ENCODE assay signal across 1 cellular context in the genomic region with DNA sequence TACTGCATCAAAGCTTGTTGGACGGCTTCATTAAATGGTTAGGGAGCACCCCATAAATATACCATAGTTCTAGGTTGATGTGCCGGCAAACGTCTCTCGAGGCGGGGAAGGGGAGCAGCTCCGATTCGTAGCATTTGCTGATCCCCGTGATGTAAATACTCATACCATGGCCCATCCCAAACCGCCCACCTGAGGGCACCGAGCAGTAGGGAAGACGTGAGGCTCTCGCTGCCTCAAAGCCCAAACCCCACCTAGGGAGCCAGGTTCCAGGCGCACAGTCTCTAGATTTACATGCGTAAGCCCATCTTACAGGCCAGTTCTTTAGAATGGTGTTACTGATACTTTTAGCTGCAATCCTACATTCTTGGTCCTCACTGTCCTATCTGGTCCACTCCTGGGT.
TF ChIP-seq lines count a peak whose summit lies in the region.

No MANE protein-coding gene starts in this region.

TF ChIP-seq in GM23338, 12 proteins besides CTCF, POLR2A, EP300 and RAD21 (continued from another document):
- TF ChIP-seq, protein P1, sequence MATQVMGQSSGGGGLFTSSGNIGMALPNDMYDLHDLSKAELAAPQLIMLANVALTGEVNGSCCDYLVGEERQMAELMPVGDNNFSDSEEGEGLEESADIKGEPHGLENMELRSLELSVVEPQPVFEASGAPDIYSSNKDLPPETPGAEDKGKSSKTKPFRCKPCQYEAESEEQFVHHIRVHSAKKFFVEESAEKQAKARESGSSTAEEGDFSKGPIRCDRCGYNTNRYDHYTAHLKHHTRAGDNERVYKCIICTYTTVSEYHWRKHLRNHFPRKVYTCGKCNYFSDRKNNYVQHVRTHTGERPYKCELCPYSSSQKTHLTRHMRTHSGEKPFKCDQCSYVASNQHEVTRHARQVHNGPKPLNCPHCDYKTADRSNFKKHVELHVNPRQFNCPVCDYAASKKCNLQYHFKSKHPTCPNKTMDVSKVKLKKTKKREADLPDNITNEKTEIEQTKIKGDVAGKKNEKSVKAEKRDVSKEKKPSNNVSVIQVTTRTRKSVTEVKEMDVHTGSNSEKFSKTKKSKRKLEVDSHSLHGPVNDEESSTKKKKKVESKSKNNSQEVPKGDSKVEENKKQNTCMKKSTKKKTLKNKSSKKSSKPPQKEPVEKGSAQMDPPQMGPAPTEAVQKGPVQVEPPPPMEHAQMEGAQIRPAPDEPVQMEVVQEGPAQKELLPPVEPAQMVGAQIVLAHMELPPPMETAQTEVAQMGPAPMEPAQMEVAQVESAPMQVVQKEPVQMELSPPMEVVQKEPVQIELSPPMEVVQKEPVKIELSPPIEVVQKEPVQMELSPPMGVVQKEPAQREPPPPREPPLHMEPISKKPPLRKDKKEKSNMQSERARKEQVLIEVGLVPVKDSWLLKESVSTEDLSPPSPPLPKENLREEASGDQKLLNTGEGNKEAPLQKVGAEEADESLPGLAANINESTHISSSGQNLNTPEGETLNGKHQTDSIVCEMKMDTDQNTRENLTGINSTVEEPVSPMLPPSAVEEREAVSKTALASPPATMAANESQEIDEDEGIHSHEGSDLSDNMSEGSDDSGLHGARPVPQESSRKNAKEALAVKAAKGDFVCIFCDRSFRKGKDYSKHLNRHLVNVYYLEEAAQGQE (IDR thresholded peaks at IDR 0.05; ENCODE audit: unreplicated experiment) = no peak
